1 cellular context compared by ENCODE assay signal in the genomic region with DNA sequence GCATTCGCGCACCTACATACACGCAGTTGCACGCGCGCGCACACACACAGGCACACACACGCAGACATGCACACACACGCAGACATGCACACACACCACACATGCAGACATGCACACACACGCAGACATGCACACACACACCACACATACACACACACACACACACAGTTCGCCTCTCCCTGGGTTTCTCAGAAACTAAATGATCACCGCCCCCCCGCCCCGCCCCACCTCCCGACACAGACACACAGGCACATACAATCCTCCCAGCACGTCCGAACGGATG.
TF ChIP-seq lines count a peak whose summit lies in the region.

No MANE protein-coding gene starts in this region.

TF ChIP-seq in GM23338, 12 proteins besides CTCF, POLR2A, EP300 and RAD21 (continued from another document):
- TF ChIP-seq, protein P1, sequence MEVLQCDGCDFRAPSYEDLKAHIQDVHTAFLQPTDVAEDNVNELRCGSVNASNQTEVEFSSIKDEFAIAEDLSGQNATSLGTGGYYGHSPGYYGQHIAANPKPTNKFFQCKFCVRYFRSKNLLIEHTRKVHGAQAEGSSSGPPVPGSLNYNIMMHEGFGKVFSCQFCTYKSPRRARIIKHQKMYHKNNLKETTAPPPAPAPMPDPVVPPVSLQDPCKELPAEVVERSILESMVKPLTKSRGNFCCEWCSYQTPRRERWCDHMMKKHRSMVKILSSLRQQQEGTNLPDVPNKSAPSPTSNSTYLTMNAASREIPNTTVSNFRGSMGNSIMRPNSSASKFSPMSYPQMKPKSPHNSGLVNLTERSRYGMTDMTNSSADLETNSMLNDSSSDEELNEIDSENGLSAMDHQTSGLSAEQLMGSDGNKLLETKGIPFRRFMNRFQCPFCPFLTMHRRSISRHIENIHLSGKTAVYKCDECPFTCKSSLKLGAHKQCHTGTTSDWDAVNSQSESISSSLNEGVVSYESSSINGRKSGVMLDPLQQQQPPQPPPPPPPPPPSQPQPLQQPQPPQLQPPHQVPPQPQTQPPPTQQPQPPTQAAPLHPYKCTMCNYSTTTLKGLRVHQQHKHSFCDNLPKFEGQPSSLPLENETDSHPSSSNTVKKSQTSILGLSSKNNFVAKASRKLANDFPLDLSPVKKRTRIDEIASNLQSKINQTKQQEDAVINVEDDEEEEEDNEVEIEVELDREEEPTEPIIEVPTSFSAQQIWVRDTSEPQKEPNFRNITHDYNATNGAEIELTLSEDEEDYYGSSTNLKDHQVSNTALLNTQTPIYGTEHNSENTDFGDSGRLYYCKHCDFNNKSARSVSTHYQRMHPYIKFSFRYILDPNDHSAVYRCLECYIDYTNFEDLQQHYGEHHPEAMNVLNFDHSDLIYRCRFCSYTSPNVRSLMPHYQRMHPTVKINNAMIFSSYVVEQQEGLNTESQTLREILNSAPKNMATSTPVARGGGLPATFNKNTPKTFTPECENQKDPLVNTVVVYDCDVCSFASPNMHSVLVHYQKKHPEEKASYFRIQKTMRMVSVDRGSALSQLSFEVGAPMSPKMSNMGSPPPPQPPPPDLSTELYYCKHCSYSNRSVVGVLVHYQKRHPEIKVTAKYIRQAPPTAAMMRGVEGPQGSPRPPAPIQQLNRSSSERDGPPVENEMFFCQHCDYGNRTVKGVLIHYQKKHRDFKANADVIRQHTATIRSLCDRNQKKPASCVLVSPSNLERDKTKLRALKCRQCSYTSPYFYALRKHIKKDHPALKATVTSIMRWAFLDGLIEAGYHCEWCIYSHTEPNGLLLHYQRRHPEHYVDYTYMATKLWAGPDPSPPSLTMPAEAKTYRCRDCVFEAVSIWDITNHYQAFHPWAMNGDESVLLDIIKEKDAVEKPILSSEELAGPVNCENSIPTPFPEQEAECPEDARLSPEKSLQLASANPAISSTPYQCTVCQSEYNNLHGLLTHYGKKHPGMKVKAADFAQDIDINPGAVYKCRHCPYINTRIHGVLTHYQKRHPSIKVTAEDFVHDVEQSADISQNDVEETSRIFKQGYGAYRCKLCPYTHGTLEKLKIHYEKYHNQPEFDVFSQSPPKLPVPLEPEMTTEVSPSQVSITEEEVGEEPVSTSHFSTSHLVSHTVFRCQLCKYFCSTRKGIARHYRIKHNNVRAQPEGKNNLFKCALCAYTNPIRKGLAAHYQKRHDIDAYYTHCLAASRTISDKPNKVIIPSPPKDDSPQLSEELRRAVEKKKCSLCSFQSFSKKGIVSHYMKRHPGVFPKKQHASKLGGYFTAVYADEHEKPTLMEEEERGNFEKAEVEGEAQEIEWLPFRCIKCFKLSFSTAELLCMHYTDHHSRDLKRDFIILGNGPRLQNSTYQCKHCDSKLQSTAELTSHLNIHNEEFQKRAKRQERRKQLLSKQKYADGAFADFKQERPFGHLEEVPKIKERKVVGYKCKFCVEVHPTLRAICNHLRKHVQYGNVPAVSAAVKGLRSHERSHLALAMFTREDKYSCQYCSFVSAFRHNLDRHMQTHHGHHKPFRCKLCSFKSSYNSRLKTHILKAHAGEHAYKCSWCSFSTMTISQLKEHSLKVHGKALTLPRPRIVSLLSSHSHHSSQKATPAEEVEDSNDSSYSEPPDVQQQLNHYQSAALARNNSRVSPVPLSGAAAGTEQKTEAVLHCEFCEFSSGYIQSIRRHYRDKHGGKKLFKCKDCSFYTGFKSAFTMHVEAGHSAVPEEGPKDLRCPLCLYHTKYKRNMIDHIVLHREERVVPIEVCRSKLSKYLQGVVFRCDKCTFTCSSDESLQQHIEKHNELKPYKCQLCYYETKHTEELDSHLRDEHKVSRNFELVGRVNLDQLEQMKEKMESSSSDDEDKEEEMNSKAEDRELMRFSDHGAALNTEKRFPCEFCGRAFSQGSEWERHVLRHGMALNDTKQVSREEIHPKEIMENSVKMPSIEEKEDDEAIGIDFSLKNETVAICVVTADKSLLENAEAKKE (CRISPR knock-in tag; IDR thresholded peaks at IDR 0.05) = no peak
- TF ChIP-seq POLR2AphosphoS5 (IDR thresholded peaks at IDR 0.05; ENCODE audit: low read depth) (no peak), CREB1 (CRISPR knock-in tag; IDR thresholded peaks at IDR 0.05; ENCODE audit: low read depth) (no peak), EZH2 (IDR thresholded peaks at IDR 0.05; ENCODE audit: low read depth, unreplicated experiment) (no peak), ZNF331 (CRISPR knock-in tag; IDR thresholded peaks at IDR 0.05; ENCODE audit: low read depth) (no peak), STAT1 (IDR thresholded peaks at IDR 0.05; ENCODE audit: unreplicated experiment) (no peak), EZH2phosphoT487 (IDR thresholded peaks at IDR 0.05; ENCODE audit: unreplicated experiment) (no peak)
- TF ChIP-seq, protein P2, sequence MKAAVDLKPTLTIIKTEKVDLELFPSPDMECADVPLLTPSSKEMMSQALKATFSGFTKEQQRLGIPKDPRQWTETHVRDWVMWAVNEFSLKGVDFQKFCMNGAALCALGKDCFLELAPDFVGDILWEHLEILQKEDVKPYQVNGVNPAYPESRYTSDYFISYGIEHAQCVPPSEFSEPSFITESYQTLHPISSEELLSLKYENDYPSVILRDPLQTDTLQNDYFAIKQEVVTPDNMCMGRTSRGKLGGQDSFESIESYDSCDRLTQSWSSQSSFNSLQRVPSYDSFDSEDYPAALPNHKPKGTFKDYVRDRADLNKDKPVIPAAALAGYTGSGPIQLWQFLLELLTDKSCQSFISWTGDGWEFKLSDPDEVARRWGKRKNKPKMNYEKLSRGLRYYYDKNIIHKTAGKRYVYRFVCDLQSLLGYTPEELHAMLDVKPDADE (IDR thresholded peaks at IDR 0.05) = no peak
- TF ChIP-seq, protein P3, sequence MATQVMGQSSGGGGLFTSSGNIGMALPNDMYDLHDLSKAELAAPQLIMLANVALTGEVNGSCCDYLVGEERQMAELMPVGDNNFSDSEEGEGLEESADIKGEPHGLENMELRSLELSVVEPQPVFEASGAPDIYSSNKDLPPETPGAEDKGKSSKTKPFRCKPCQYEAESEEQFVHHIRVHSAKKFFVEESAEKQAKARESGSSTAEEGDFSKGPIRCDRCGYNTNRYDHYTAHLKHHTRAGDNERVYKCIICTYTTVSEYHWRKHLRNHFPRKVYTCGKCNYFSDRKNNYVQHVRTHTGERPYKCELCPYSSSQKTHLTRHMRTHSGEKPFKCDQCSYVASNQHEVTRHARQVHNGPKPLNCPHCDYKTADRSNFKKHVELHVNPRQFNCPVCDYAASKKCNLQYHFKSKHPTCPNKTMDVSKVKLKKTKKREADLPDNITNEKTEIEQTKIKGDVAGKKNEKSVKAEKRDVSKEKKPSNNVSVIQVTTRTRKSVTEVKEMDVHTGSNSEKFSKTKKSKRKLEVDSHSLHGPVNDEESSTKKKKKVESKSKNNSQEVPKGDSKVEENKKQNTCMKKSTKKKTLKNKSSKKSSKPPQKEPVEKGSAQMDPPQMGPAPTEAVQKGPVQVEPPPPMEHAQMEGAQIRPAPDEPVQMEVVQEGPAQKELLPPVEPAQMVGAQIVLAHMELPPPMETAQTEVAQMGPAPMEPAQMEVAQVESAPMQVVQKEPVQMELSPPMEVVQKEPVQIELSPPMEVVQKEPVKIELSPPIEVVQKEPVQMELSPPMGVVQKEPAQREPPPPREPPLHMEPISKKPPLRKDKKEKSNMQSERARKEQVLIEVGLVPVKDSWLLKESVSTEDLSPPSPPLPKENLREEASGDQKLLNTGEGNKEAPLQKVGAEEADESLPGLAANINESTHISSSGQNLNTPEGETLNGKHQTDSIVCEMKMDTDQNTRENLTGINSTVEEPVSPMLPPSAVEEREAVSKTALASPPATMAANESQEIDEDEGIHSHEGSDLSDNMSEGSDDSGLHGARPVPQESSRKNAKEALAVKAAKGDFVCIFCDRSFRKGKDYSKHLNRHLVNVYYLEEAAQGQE (IDR thresholded peaks at IDR 0.05; ENCODE audit: unreplicated experiment) = no peak
TF ChIP-seq in GM23338: peak in this region for 0.
